8 cellular contexts compared by ENCODE assay signal in the genomic region with DNA sequence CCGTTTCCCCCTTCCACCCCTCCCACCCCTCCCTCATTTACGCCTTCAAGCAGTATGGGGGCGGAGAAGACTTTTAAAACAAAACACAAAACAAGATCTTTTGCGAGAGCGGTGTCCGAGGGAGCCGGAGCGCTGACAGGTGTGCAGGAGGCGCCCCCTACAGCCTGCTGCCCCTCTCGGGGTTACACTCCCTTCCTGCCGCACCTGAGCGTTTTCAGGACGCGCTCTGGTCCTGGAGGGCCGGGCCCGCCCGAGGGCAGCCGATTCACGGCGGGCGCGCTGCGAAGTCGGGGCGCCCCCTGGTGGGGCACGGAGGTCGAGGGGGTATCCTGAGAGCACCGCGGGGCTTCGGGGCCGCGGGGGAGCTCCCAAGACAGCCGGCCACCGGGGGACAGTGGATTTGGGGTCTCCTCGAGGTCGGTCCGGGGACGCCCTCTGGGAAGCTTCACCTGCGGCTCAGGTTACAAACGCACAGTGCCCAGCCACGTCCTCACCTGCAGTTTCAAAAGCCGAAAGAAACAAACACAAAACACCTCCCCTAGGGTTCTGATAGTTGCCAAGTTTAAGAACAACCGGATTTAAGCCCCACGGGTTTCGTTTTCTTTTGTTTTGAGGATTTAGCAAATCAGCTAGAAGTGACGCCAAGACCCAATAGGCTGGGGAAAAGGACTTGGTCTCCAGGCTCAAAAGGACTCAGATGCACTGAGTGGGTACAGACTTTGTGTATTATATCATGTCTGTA. TPM values are rescaled to one million over a fixed set of nuclear protein-coding genes. Genes with fewer than 3 reads are reported as not detected.
DNase-seq lines count a peak whose midpoint lies in the region; ATAC-seq lines count a peak whose summit lies in the region.

No MANE protein-coding gene starts in this region.

- H3K27me3 Mint-ChIP-seq in memory B cell = peaks cover 20% of the 10 kb centered on the region

- peaks cover 3% of the 10 kb centered on the region for H3K9me3 Mint-ChIP-seq in memory B cell

- H3K4me3 Mint-ChIP-seq in memory B cell = peak overlapping the region; percentile 85

- DNase-seq in NCI-H1105 treated with DMSO at 0.1 percent for 48 hours (lab: John Stamatoyannopoulos, UW) = peak; percentile 62
- DNase-seq in activated CD4-positive, CD25-positive, alpha-beta regulatory T cell treated with anti-CD3 and anti-CD28 coated beads, Interleukin-2, amount 50 U/mL, for 16 hours (ENCODE audit: low read depth, low spot score) = peak; percentile 42
- DNase-seq in cerebellar cortex (ENCODE audit: low spot score) = peak; percentile 50
- peak; percentile 72 to 82 for DNase-seq in memory B cell (ENCODE audit: low spot score in 2 of 2)
- DNase-seq in stimulated activated CD8-positive, alpha-beta memory T cell treated with anti-CD3 and anti-CD28 coated beads, Interleukin-2, amount 100 ng/mL, for 48 hours (ENCODE audit: low read depth in 2 of 2) = peak; percentile 76
- DNase-seq in ureter (ENCODE audit: low spot score) = no peak

- peak overlapping the region; percentile 43 for H3K27ac Mint-ChIP-seq in memory B cell

- H3K4me1 Mint-ChIP-seq in memory B cell = peaks cover 14% of the 10 kb centered on the region

- peak; percentile 86 for ATAC-seq in GM18502 (IDR thresholded peaks at IDR 0.05; ENCODE audit: poor library complexity, unreplicated experiment)
- peak; percentile 85 for ATAC-seq in HG02678 (IDR thresholded peaks at IDR 0.05; ENCODE audit: unreplicated experiment)
- peak; percentile 82 for ATAC-seq in memory B cell (ENCODE audit: low read depth)

- H3K36me3 Mint-ChIP-seq in memory B cell = no peaks in the 10 kb centered on the region

RNA-seq across cellular contexts. Expression of gene NEUROG2, which starts 8.0 kb away (rescaled TPM):
- total RNA-seq in ureter = not detected
